Comparison of ENCODE assay signal across 17 cellular contexts in genomic region chrX:2495595-2495994, GRCh38. TPM values are rescaled to one million over a fixed set of nuclear protein-coding genes. Genes with fewer than 3 reads are reported as not detected.
DNase-seq lines count a peak whose midpoint lies in the region; ATAC-seq and TF ChIP-seq lines count a peak whose summit lies in the region.
"Had no signal": no experiment of that assay in that cellular context is flagged by ENCODE, and none has a peak within 500 bp of the region (broad histone marks: within the 10 kb centered on the region; RNA-seq: fewer than 3 reads in every experiment).

No MANE protein-coding gene starts in this region.

- H3K36me3 Mint-ChIP-seq in GM23338 (ENCODE audit: low read depth) (peaks cover 44% of the 10 kb centered on the region), nephron progenitor cell (ENCODE audit: low read depth) (peaks cover 32% of the 10 kb centered on the region)

- H3K36me3 ChIP-seq in GM23338 (ENCODE audit: insufficient read depth) (no peaks in the 10 kb centered on the region), spleen (peaks cover 0 to 54% (median 12%) of the 10 kb centered on the region in 6 donors)

- H3F3A ChIP-seq in GM23338 (replicated peaks; ENCODE audit: low read depth) = peaks cover 7% of the 10 kb centered on the region

- H3K27me3 Mint-ChIP-seq in GM23338 (ENCODE audit: insufficient read depth, low read depth, poor library complexity) (peaks cover 19% of the 10 kb centered on the region), nephron progenitor cell (ENCODE audit: low read depth, poor library complexity) (no peaks in the 10 kb centered on the region)
- H3K27me3 Mint-ChIP-seq: CD4-positive, CD25-positive, alpha-beta regulatory T cell had no signal

- TF ChIP-seq CTCF in GM23338 (conservative IDR thresholded peaks at IDR 0.05; ENCODE audit: low read depth in 2 of 2) (no peak), coronary artery (IDR thresholded peaks at IDR 0.05) (no peak), nephron progenitor cell (IDR thresholded peaks at IDR 0.05) (no peak), spleen (IDR thresholded peaks at IDR 0.05 in 8 of 11, conservative IDR thresholded peaks at IDR 0.05 in 3 of 11) (no peak)

- peak; percentile 8; the same call in 1 of the 3 replicates for ATAC-seq in GM23338
- ATAC-seq in GM19023 (IDR thresholded peaks at IDR 0.05; ENCODE audit: unreplicated experiment) = no peak
- ATAC-seq in HG02623 (IDR thresholded peaks at IDR 0.05; ENCODE audit: unreplicated experiment) = no peak
- ATAC-seq: HCT116 had no signal

- H3K79me2 ChIP-seq in GM23338 (replicated peaks; ENCODE audit: insufficient read depth) = peaks cover 91% of the 10 kb centered on the region

- peaks cover 16% of the 10 kb centered on the region; the same call in 1 of the 2 replicates for H4K20me1 ChIP-seq in GM23338 (replicated peaks; ENCODE audit: insufficient read depth)

- H3K4me1 ChIP-seq in GM23338 (ENCODE audit: insufficient read depth) (peaks cover 47% of the 10 kb centered on the region), spleen (peaks cover 26 to 78% (median 49%) of the 10 kb centered on the region in 6 donors)

- H3K4me3 ChIP-seq in GM23338 (no peak overlapping the region), coronary artery (no peak overlapping the region), spleen (no peak overlapping the region)

- WGBS in spleen, 5 donors = 72 to 84% (median 75%) methylated on average over 14 of the region's 14 CpGs

- H3K27me3 ChIP-seq in GM23338 (ENCODE audit: insufficient read depth) (no peaks in the 10 kb centered on the region), spleen (replicated peaks in 1 of 7) (no peaks in the 10 kb centered on the region)

- H3K4me1 Mint-ChIP-seq in GM23338 (peaks cover 34% of the 10 kb centered on the region), nephron progenitor cell (peaks cover 28% of the 10 kb centered on the region)

- H3K9me3 ChIP-seq in spleen = no peaks in the 10 kb centered on the region

- no peak overlapping the region for H2AFZ ChIP-seq in GM23338

- no peak for TF ChIP-seq POLR2A in spleen (IDR thresholded peaks at IDR 0.05)

- DNase-seq in GM23338 (ENCODE audit: low spot score) (peak; percentile 26), coronary artery (ENCODE audit: low spot score) (peak; percentile 60), nephron progenitor cell (no peak), spleen (peak; percentile 73), NCI-H1436 treated with DMSO at 0.1 percent for 48 hours (lab: John Stamatoyannopoulos, UW) (no peak)
- DNase-seq: Calu3; CD4-positive, CD25-positive, alpha-beta regulatory T cell; NCI-H1417; NCI-H2029; NCI-H2171 treated with DMSO at 0.1 percent for 48 hours; NCI-H446 treated with DMSO at 0.1 percent for 48 hours; NK-92 treated with Interleukin-12 subunit alpha and Interleukin-12 subunit beta, amount 100 ng/mL, for 24 hours; RPMI8226 had no signal

- intact Hi-C loops in spleen (cut with DNase I; ENCODE audit: low total_unique reads) = loop anchor here (10.0 kb wide), 1 partner anchor 199 kb away; the partner anchor contains the start of gene CD99

- H3K4me3 Mint-ChIP-seq in GM23338 (no peak overlapping the region), nephron progenitor cell (no peak overlapping the region)

- 0 out of 2 replicates have a peak overlapping the region, but pooled peaks have one; percentile 20 for H3K4me2 ChIP-seq in GM23338

- H3K27ac ChIP-seq in GM23338 (ENCODE audit: low read depth) = peak overlapping the region; percentile 89
- no peak overlapping the region for H3K27ac ChIP-seq in coronary artery
- H3K27ac ChIP-seq in spleen = no peak overlapping the region
- H3K27ac ChIP-seq: HL-60 had no signal

- H3K9me2 ChIP-seq in GM23338 (ENCODE audit: insufficient read depth) = no peaks in the 10 kb centered on the region

- H3K9me3 Mint-ChIP-seq in GM23338 (no peaks in the 10 kb centered on the region), nephron progenitor cell (no peaks in the 10 kb centered on the region)
- H3K9me3 Mint-ChIP-seq: CD4-positive, CD25-positive, alpha-beta regulatory T cell had no signal

- H3K27ac Mint-ChIP-seq in GM23338 (0 out of 2 replicates have a peak overlapping the region, but pooled peaks have one; percentile 62), nephron progenitor cell (peak overlapping the region; percentile 61)
- H3K27ac Mint-ChIP-seq: CD4-positive, CD25-positive, alpha-beta regulatory T cell had no signal

TF ChIP-seq in GM23338, 12 proteins besides CTCF, POLR2A, EP300 and RAD21 (continues in another document):
- no peak for TF ChIP-seq CREB1 (CRISPR knock-in tag; IDR thresholded peaks at IDR 0.05; ENCODE audit: low read depth)
- TF ChIP-seq ETS1 (IDR thresholded peaks at IDR 0.05) = no peak
- no peak for TF ChIP-seq POLR2AphosphoS5 (IDR thresholded peaks at IDR 0.05; ENCODE audit: low read depth)
- TF ChIP-seq STAT1 (IDR thresholded peaks at IDR 0.05; ENCODE audit: unreplicated experiment) = no peak
- no peak for TF ChIP-seq REST (IDR thresholded peaks at IDR 0.05; ENCODE audit: unreplicated experiment)
- no peak for TF ChIP-seq NANOG (IDR thresholded peaks at IDR 0.05; ENCODE audit: borderline replicate concordance)
- no peak for TF ChIP-seq ZNF331 (CRISPR knock-in tag; IDR thresholded peaks at IDR 0.05; ENCODE audit: low read depth)
- no peak for TF ChIP-seq EZH2phosphoT487 (IDR thresholded peaks at IDR 0.05; ENCODE audit: unreplicated experiment)
- no peak for TF ChIP-seq ZNF114 (CRISPR knock-in tag; IDR thresholded peaks at IDR 0.05)
- no peak for TF ChIP-seq EZH2 (IDR thresholded peaks at IDR 0.05; ENCODE audit: low read depth, unreplicated experiment)

RNA-seq across cellular contexts. Expression of gene DHRSX, which starts 5.2 kb away (rescaled TPM):
- 18.5 and 33.9 TPM in 2 replicates for total RNA-seq in GM23338 (2014; rRNA removed; shearing (Covaris generic))
- polyA plus RNA-seq in GM23338 (2016; fragmentation: Nextera tagmentation; extraction: Ambion mirVana) (43.0 and 44.3 TPM in 2 replicates), spleen (1 to 10 TPM; 5.5 to 9.2 (median 6.6) TPM)
- total RNA-seq in spleen = 10 to 100 TPM; 18.7 to 29.6 (median 26.6) TPM

RNA-seq across cellular contexts. Expression of gene ZBED1, which starts 5.2 kb away (rescaled TPM):
- total RNA-seq in GM23338 (2014; rRNA removed; shearing (Covaris generic)) = 43.8 and 45.0 TPM in 2 replicates
- polyA plus RNA-seq in GM23338 (2016; fragmentation: Nextera tagmentation; extraction: Ambion mirVana) (16.1 and 16.4 TPM in 2 replicates), spleen (10 to 100 TPM; 11.3 to 24.2 (median 14.5) TPM)
- total RNA-seq in spleen = 10 to 100 TPM; 39.2 to 65.7 (median 45.1) TPM

Comparison
In these comparisons a context has a peak if more than half of its experiments do, and no peak if none do; other contexts are left out.
1. DNase-seq: peak in GM23338 (single experiment), coronary artery (single experiment) and spleen (single experiment); none in nephron progenitor cell (single experiment) and NCI-H1436 treated with DMSO at 0.1 percent for 48 hours (single experiment).